In genomic region chr14:56205906-56206305, GRCh38 we compare ENCODE assay signal across 18 cellular contexts.
DNase-seq lines count a peak whose midpoint lies in the region; ATAC-seq, FAIRE-seq and TF ChIP-seq lines count a peak whose summit lies in the region.
"Had no signal": no experiment of that assay in that cellular context is flagged by ENCODE, and none has a peak within 500 bp of the region (broad histone marks: within the 10 kb centered on the region; RNA-seq: fewer than 3 reads in every experiment).

No MANE protein-coding gene starts in this region.

- FAIRE-seq in A549 (lab: Jason Lieb, UNC): no peak
- FAIRE-seq in keratinocyte (lab: Jason Lieb, UNC): peak; percentile 44
- FAIRE-seq: GM19239 had no signal

- H3K4me1 ChIP-seq in A549 (peaks cover 16% of the 10 kb centered on the region; the same call in 2 of the 3 replicates), HEK293 (ENCODE audit: control insufficient read depth, insufficient read depth, low read length) (peaks cover 8% of the 10 kb centered on the region), keratinocyte (ENCODE audit: control insufficient read depth, extremely low read depth, insufficient read depth, low read length) (no peaks in the 10 kb centered on the region), Karpas-422 (ENCODE audit: low read length) (no peaks in the 10 kb centered on the region)

- H3K9me3 ChIP-seq in A549 (peaks cover 5% of the 10 kb centered on the region; the same call in 1 of the 3 replicates), HEK293 (ENCODE audit: control insufficient read depth, insufficient read depth, low read depth, low read length) (no peaks in the 10 kb centered on the region), keratinocyte (ENCODE audit: control insufficient read depth, low read depth, low read length) (no peaks in the 10 kb centered on the region), Karpas-422 (ENCODE audit: low read length) (no peaks in the 10 kb centered on the region)
- H3K9me3 ChIP-seq: spleen had no signal

- no peak overlapping the region for H3K4me3 ChIP-seq in A549
- no peak overlapping the region for H3K4me3 ChIP-seq in HEK293 (ENCODE audit: low read depth, low read length)
- H3K4me3 ChIP-seq in keratinocyte (ENCODE audit: control insufficient read depth in 2 of 3, extremely low read depth in 1 of 3, insufficient read depth in 2 of 3, low read depth in 1 of 3, low read length in 3 of 3): no peak overlapping the region
- no peak overlapping the region for H3K4me3 ChIP-seq in Karpas-422 (ENCODE audit: low read length)
- H3K4me3 ChIP-seq: spleen had no signal

- no peak overlapping the region for H3K9ac ChIP-seq in keratinocyte (ENCODE audit: control insufficient read depth, extremely low read depth, insufficient read depth, low read length)
- H3K9ac ChIP-seq in Karpas-422 (ENCODE audit: low read length): no peak overlapping the region

- TF ChIP-seq RAD21 in A549 (conservative IDR thresholded peaks at IDR 0.05 in 1 of 2, IDR thresholded peaks at IDR 0.05 in 1 of 2): no peak

- peak overlapping the region; percentile 15; the same call in 1 of the 3 replicates for H3K4me2 ChIP-seq in A549
- peak overlapping the region; percentile 19 for H3K4me2 ChIP-seq in keratinocyte (ENCODE audit: control insufficient read depth, extremely low read depth, insufficient read depth, low read depth, low read length)
- no peak overlapping the region for H3K4me2 ChIP-seq in Karpas-422 (ENCODE audit: low read depth, low read length, poor library complexity, severe bottlenecking)

- TF ChIP-seq POLR2A in A549 (IDR thresholded peaks at IDR 0.05; ENCODE audit: low read length): no peak

- WGBS in A549 (ENCODE audit: missing lambda C conversion rate): 58% methylated on average over 2 of the region's 2 CpGs

- ATAC-seq in A549: no peak
- no peak for ATAC-seq in HG02840 (IDR thresholded peaks at IDR 0.05; ENCODE audit: low FRiP score, unreplicated experiment)
- ATAC-seq: HCT116; stimulated activated naive CD8-positive, alpha-beta T cell treated with anti-CD3 and anti-CD28 coated beads, Interleukin-15, Interleukin-2, amounts not matched to agents 100 U/mL and 50 U/mL, for 24 hours had no signal

- TF ChIP-seq CTCF in A549 (IDR thresholded peaks at IDR 0.05) (no peak), HEK293 (tag by site-specific recombination; IDR thresholded peaks at IDR 0.05) (no peak), keratinocyte (optimal IDR thresholded peaks at IDR 0.05 in 1 of 3, IDR thresholded peaks at IDR 0.05 in 1 of 3, conservative IDR thresholded peaks at IDR 0.05 in 1 of 3; ENCODE audit: extremely low read depth in 1 of 3, insufficient read depth in 2 of 3, low read length in 3 of 3) (no peak), GM13977 (IDR thresholded peaks at IDR 0.05; ENCODE audit: extremely low read depth, insufficient read depth, missing control alignments) (no peak)

- no peak for TF ChIP-seq EP300 in A549 (IDR thresholded peaks at IDR 0.05)

- H3K79me2 ChIP-seq in keratinocyte (ENCODE audit: control insufficient read depth, insufficient read depth, low read length) (no peaks in the 10 kb centered on the region), Karpas-422 (ENCODE audit: low read length) (no peaks in the 10 kb centered on the region)

- dilution Hi-C loops in keratinocyte (cut with MboI; ENCODE audit: extremely low pct_ligation_motif_present, low sequenced_read_pairs): no loop called here

- H2AFZ ChIP-seq in keratinocyte (ENCODE audit: control insufficient read depth, low read length) (no peak overlapping the region), Karpas-422 (ENCODE audit: low read length) (no peak overlapping the region)

- POLR2A ChIA-PET in A549 (lab: Yijun Ruan, JAX) (no interaction called here), HEK293 (lab: Yijun Ruan, JAX) (no interaction called here)

- no peak for DNase-seq in A549 (ENCODE audit: low read depth in 1 of 2, low spot score in 1 of 2)
- peak; percentile 5 for DNase-seq in NOMO-1 treated with dmso at 0.1 percent for 144 hours (lab: John Stamatoyannopoulos, UW; ENCODE audit: unreplicated experiment)
- no peak for DNase-seq in keratinocyte (ENCODE audit: low read depth, low spot score)
- no peak for DNase-seq in GM13977 (ENCODE audit: low spot score)
- no peak for DNase-seq in Karpas-422
- DNase-seq in activated naive CD4-positive, alpha-beta T cell treated with Interleukin-2 at 50 U/mL for 16 hours: no peak
- DNase-seq: activated CD4-positive, alpha-beta T cell treated with anti-CD3 and anti-CD28 coated beads, Interleukin-2, amount 50 U/mL, for 1 hour; activated T-cell treated with anti-CD3 and anti-CD28 coated beads for 4 hours; brain microvascular endothelial cell; NCI-H1092 treated with DMSO at 0.1 percent for 48 hours; NCI-H526; spleen; stimulated activated naive CD8-positive, alpha-beta T cell treated with anti-CD3 and anti-CD28 coated beads, Interleukin-15, Interleukin-2, amounts not matched to agents 100 U/mL and 50 U/mL, for 24 hours; T-helper 2 cell had no signal

- H3K9me1 ChIP-seq in keratinocyte (ENCODE audit: control insufficient read depth, extremely low read depth, insufficient read depth, low read length): no peaks in the 10 kb centered on the region

- H3K27me3 ChIP-seq in keratinocyte (ENCODE audit: control insufficient read depth, extremely low read depth, insufficient read depth, low read length): no peaks in the 10 kb centered on the region
- H3K27me3 ChIP-seq in Karpas-422 (ENCODE audit: low read length): no peaks in the 10 kb centered on the region
- H3K27me3 ChIP-seq: brain microvascular endothelial cell, spleen had no signal

- CTCF ChIA-PET in A549 (lab: Yijun Ruan, JAX): interaction anchor here (0.7 kb wide), 1 partner anchor 335 kb away, joined by 3 read pairs; no protein-coding TSS in a partner anchor
- CTCF ChIA-PET in HEK293 (lab: Yijun Ruan, JAX): interaction anchor here (0.6 kb wide), 1 partner anchor 1320 kb away, joined by 4 read pairs; no protein-coding TSS in a partner anchor

- no peaks in the 10 kb centered on the region for H3K9me2 ChIP-seq in Karpas-422 (replicated peaks; ENCODE audit: insufficient read depth, low read length)

- H3K27ac ChIP-seq in A549 (no peak overlapping the region), HEK293 (ENCODE audit: extremely low read depth, low read depth, low read length) (no peak overlapping the region), keratinocyte (ENCODE audit: control insufficient read depth, insufficient read depth, low read length) (no peak overlapping the region), Karpas-422 (ENCODE audit: low read length) (no peak overlapping the region)
- H3K27ac ChIP-seq: brain microvascular endothelial cell had no signal

- H4K20me1 ChIP-seq in keratinocyte (ENCODE audit: control insufficient read depth, extremely low read depth, insufficient read depth, low read length) (no peaks in the 10 kb centered on the region), Karpas-422 (ENCODE audit: insufficient read depth, low read depth, low read length) (no peaks in the 10 kb centered on the region)

- H3K36me3 ChIP-seq in HEK293 (ENCODE audit: control insufficient read depth in 2 of 2, insufficient read depth in 1 of 2, low read length in 2 of 2) (no peaks in the 10 kb centered on the region), keratinocyte (ENCODE audit: control insufficient read depth in 2 of 2, extremely low read depth in 1 of 2, insufficient read depth in 2 of 2, low read length in 2 of 2) (no peaks in the 10 kb centered on the region), Karpas-422 (ENCODE audit: insufficient read depth, low read length) (no peaks in the 10 kb centered on the region)
- H3K36me3 ChIP-seq: brain microvascular endothelial cell, spleen had no signal

- in situ Hi-C loops in GM13977 (cut with MboI; ENCODE audit: low pct_unique_long_range_greater_than_20kb, low sequenced_read_pairs, unreplicated experiment): no loop called here

TF ChIP-seq in A549, 52 proteins besides CTCF, POLR2A, EP300 and RAD21:
- TF ChIP-seq PHF8 (IDR thresholded peaks at IDR 0.05; ENCODE audit: borderline replicate concordance, low read depth): no peak
- no peak for TF ChIP-seq CBX2 (IDR thresholded peaks at IDR 0.05; ENCODE audit: borderline replicate concordance, low read depth)
- no peak for TF ChIP-seq ZNF302 (CRISPR knock-in tag; IDR thresholded peaks at IDR 0.05)
- no peak for TF ChIP-seq BHLHE40 (IDR thresholded peaks at IDR 0.05; ENCODE audit: low read depth, low read length)
- no peak for TF ChIP-seq HOXB5 (CRISPR knock-in tag; IDR thresholded peaks at IDR 0.05)
- no peak for TF ChIP-seq NPAS2 (CRISPR knock-in tag; IDR thresholded peaks at IDR 0.05; ENCODE audit: borderline replicate concordance)
- no peak for TF ChIP-seq ZFP36 (IDR thresholded peaks at IDR 0.05; ENCODE audit: borderline replicate concordance, partially characterized antibody)
- TF ChIP-seq KDM1A (IDR thresholded peaks at IDR 0.05; ENCODE audit: low read depth): no peak
- TF ChIP-seq NFE2L2 (conservative IDR thresholded peaks at IDR 0.05; ENCODE audit: low read length): no peak
- no peak for TF ChIP-seq EHF (CRISPR knock-in tag; IDR thresholded peaks at IDR 0.05)

TF ChIP-seq in HEK293, 187 proteins besides CTCF, POLR2A, EP300 and RAD21 (continues in another document):
- TF ChIP-seq ZNF571 (tag by site-specific recombination; IDR thresholded peaks at IDR 0.05): no peak
- no peak for TF ChIP-seq ZNF76 (tag by site-specific recombination; IDR thresholded peaks at IDR 0.05; ENCODE audit: borderline replicate concordance, low read depth)
